Comparison of ENCODE assay signal across 8 cellular contexts in the genomic region with DNA sequence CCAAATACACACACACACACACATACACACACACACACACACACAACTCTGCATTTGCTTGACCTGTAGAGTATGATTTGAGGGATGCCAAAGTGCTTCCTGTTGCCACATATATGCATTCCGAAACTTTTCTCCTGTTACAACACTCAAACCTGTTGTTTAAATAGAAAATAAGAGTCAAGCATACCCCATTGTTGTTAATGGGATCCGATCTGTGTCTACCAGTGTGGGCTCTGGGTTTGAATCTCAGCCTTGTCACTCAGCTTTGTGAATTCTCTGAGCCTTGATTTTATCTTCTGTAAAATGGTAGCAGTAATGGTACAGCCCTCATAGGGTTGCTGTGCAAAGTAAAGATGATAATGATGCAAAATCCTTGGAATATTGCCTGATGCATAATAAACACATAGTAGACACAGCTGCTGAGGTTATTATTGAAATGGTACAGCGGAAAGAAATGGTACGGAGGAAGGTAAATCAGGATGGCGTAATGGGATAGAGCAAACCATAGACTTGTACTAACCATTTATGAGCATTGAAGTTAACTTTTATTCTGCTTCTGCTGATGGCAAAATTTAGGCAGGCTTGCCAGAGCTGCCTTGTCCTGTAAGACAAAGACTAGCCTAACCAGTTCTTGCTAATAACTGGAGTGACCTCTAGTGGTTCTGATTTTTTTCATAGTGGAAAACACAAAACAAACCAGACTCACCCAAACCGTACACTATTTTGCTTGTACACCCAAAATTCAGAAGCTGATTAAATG.
DNase-seq lines count a peak whose midpoint lies in the region; ATAC-seq and TF ChIP-seq lines count a peak whose summit lies in the region.

No MANE protein-coding gene starts in this region.

- no peak overlapping the region for H2BK120ac ChIP-seq in mesenchymal stem cell (ENCODE audit: low read depth, low read length)

- H3K23ac ChIP-seq in mesenchymal stem cell (ENCODE audit: low read length in 2 of 2): no peak overlapping the region

- H3K9me3 Mint-ChIP-seq in stimulated activated memory B cell treated with anti-CD40 and anti-IgM and Interleukin-4, amounts not matched to agents 10 μg/mL and 1 μg/mL and 100 μg/mL, for 72 hours: no peaks in the 10 kb centered on the region

- H3K18ac ChIP-seq in mesenchymal stem cell (ENCODE audit: low read depth in 1 of 2, low read length in 2 of 2): no peak overlapping the region

- H3K14ac ChIP-seq in mesenchymal stem cell (ENCODE audit: low read length in 2 of 2): no peak overlapping the region

- H3K27ac ChIP-seq in mesenchymal stem cell (ENCODE audit: low read length, poor library complexity, severe bottlenecking): peak overlapping the region; percentile 2

- H3K4me2 ChIP-seq in mesenchymal stem cell (ENCODE audit: low read length, poor library complexity, severe bottlenecking): no peak overlapping the region

- H3K4me3 Mint-ChIP-seq in stimulated activated memory B cell treated with anti-CD40 and anti-IgM and Interleukin-4, amounts not matched to agents 10 μg/mL and 1 μg/mL and 100 μg/mL, for 72 hours: no peak overlapping the region

- ATAC-seq in stimulated activated memory B cell treated with anti-CD40 and anti-IgM and Interleukin-4, amounts not matched to agents 10 μg/mL and 1 μg/mL and 100 μg/mL, for 72 hours: no peak
- ATAC-seq in GM19463 (IDR thresholded peaks at IDR 0.05; ENCODE audit: unreplicated experiment): no peak
- ATAC-seq in GM18511 (IDR thresholded peaks at IDR 0.05; ENCODE audit: unreplicated experiment): no peak
- ATAC-seq in HG03378 (IDR thresholded peaks at IDR 0.05; ENCODE audit: unreplicated experiment): no peak

- H3K4me1 Mint-ChIP-seq in stimulated activated memory B cell treated with anti-CD40 and anti-IgM and Interleukin-4, amounts not matched to agents 10 μg/mL and 1 μg/mL and 100 μg/mL, for 72 hours: peaks cover 22% of the 10 kb centered on the region

- peak overlapping the region; percentile 95 for H2AK5ac ChIP-seq in mesenchymal stem cell (ENCODE audit: low read length, severe bottlenecking)

- H3K79me1 ChIP-seq in mesenchymal stem cell (replicated peaks; ENCODE audit: low read length, poor library complexity, severe bottlenecking): peaks cover 2% of the 10 kb centered on the region

- H3K4me3 ChIP-seq in mesenchymal stem cell (ENCODE audit: insufficient read depth in 1 of 2, low read depth in 1 of 2, low read length in 2 of 2): no peak overlapping the region

- H3K9me3 ChIP-seq in mesenchymal stem cell (ENCODE audit: control insufficient read depth, low read length): no peaks in the 10 kb centered on the region

- H3K27me3 ChIP-seq in mesenchymal stem cell (ENCODE audit: control insufficient read depth in 1 of 2, insufficient read depth in 1 of 2, low read length in 2 of 2): no peaks in the 10 kb centered on the region

- 87% methylated on average over 4 of the region's 6 CpGs for WGBS in mesenchymal stem cell

- H3K27ac Mint-ChIP-seq in stimulated activated memory B cell treated with anti-CD40 and anti-IgM and Interleukin-4, amounts not matched to agents 10 μg/mL and 1 μg/mL and 100 μg/mL, for 72 hours: no peak overlapping the region

- H3K36me3 Mint-ChIP-seq in stimulated activated memory B cell treated with anti-CD40 and anti-IgM and Interleukin-4, amounts not matched to agents 10 μg/mL and 1 μg/mL and 100 μg/mL, for 72 hours: no peaks in the 10 kb centered on the region

- TF ChIP-seq CTCF in GM12872 (IDR thresholded peaks at IDR 0.05; ENCODE audit: insufficient read depth, low read depth, low read length): peak; percentile 63

- H3K27me3 Mint-ChIP-seq in stimulated activated memory B cell treated with anti-CD40 and anti-IgM and Interleukin-4, amounts not matched to agents 10 μg/mL and 1 μg/mL and 100 μg/mL, for 72 hours: peaks cover 12% of the 10 kb centered on the region

- H2BK15ac ChIP-seq in mesenchymal stem cell (ENCODE audit: low read depth, poor library complexity, severe bottlenecking): no peak overlapping the region

- no peak overlapping the region for H4K91ac ChIP-seq in mesenchymal stem cell (ENCODE audit: low read length)

- no peaks in the 10 kb centered on the region for H3K36me3 ChIP-seq in mesenchymal stem cell (ENCODE audit: control insufficient read depth in 1 of 2, insufficient read depth in 2 of 2, low read depth in 1 of 2, low read length in 2 of 2)

- no peak overlapping the region for H2AFZ ChIP-seq in mesenchymal stem cell (ENCODE audit: low read depth, low read length)

- no peak overlapping the region for H2BK5ac ChIP-seq in mesenchymal stem cell (ENCODE audit: low read depth, low read length, poor library complexity, severe bottlenecking)

- no peak overlapping the region for H3K4ac ChIP-seq in mesenchymal stem cell (ENCODE audit: low read depth in 1 of 2, low read length in 2 of 2)

- DNase-seq in NCI-H2227 (lab: John Stamatoyannopoulos, UW; ENCODE audit: unreplicated experiment): peak; percentile 31
- DNase-seq in cerebellum (ENCODE audit: low spot score): peak; percentile 6
- DNase-seq in mesenchymal stem cell: peak; percentile 63

- no peak overlapping the region for H2BK12ac ChIP-seq in mesenchymal stem cell (ENCODE audit: low read length in 2 of 2)

- no peak overlapping the region for H4K8ac ChIP-seq in mesenchymal stem cell (ENCODE audit: low read length)

- peaks cover 4% of the 10 kb centered on the region for H3K4me1 ChIP-seq in mesenchymal stem cell (ENCODE audit: control insufficient read depth, insufficient read depth, low read depth, low read length)

- no peak overlapping the region for H3K9ac ChIP-seq in mesenchymal stem cell (ENCODE audit: low read length)

Comparison
In these comparisons a context has a peak if more than half of its experiments do, and no peak if none do; other contexts are left out.
1. DNase-seq: peak in every context shown above with its lines; median percentile 63 in mesenchymal stem cell; 31 in NCI-H2227; 6 in cerebellum.